In genomic region chr3:117954131-117954530, GRCh38 we compare ENCODE assay signal across 28 cellular contexts.
"Had no signal": no experiment of that assay in that cellular context is flagged by ENCODE, and none has a peak within 500 bp of the region (broad histone marks: within the 10 kb centered on the region; RNA-seq: fewer than 3 reads in every experiment).

No MANE protein-coding gene starts in this region.

- H3K4me1 ChIP-seq: parathyroid adenoma, psoas muscle, right lobe of liver, sigmoid colon, stomach, thyroid gland, tibial nerve, upper lobe of right lung, uterus had no signal

- H3K27me3 Mint-ChIP-seq: progenitor cell of endocrine pancreas; stimulated activated naive B cell treated with anti-CD40 and anti-IgM and Interleukin-4, amounts not matched to agents 10 μg/mL and 1 μg/mL and 100 μg/mL, for 72 hours; stimulated activated naive CD8-positive, alpha-beta T cell treated with anti-CD3 and anti-CD28 coated beads, Interleukin-15, Interleukin-2, amounts not matched to agents 100 ng/mL and 50 ng/mL, for 24 hours; type B pancreatic cell had no signal

- H3K9ac ChIP-seq: neural progenitor cell, parathyroid adenoma had no signal

- H3K9me3 ChIP-seq: ovary, psoas muscle, right lobe of liver, sigmoid colon, stomach, thoracic aorta, thyroid gland, tibial nerve, upper lobe of right lung, uterus had no signal

- H3K36me3 Mint-ChIP-seq: neural progenitor cell; stimulated activated effector memory CD8-positive, alpha-beta T cell treated with anti-CD3 and anti-CD28 coated beads, Interleukin-12 subunit alpha, Interleukin-12 subunit beta, amount 100 ng/mL, for 72 hours; stimulated activated naive B cell treated with anti-CD40 and anti-IgM and Interleukin-4, amounts not matched to agents 10 μg/mL and 1 μg/mL and 100 μg/mL, for 72 hours; type B pancreatic cell had no signal

- H3K27ac ChIP-seq: neural progenitor cell, ovary, parathyroid adenoma, psoas muscle, right lobe of liver, sigmoid colon, stomach, thoracic aorta, thyroid gland, tibial nerve, upper lobe of right lung, uterus had no signal

- ATAC-seq: natural killer cell; psoas muscle; right cardiac atrium; right lobe of liver; stimulated activated effector memory CD8-positive, alpha-beta T cell treated with anti-CD3 and anti-CD28 coated beads, Interleukin-12 subunit alpha, Interleukin-12 subunit beta, amount 100 ng/mL, for 72 hours; stimulated activated naive B cell treated with anti-CD40 and anti-IgM and Interleukin-4, amounts not matched to agents 10 μg/mL and 1 μg/mL and 100 μg/mL, for 72 hours; upper lobe of right lung had no signal

- H2AFZ ChIP-seq: neural progenitor cell, parathyroid adenoma had no signal

- H3K4me2 ChIP-seq: neural progenitor cell had no signal

- H3K36me3 ChIP-seq: neural progenitor cell, ovary, right lobe of liver, sigmoid colon, stomach, thoracic aorta, thyroid gland, tibial nerve, upper lobe of right lung, uterus had no signal

- H3K4me3 Mint-ChIP-seq: natural killer cell; nephron; neural progenitor cell; stimulated activated effector memory CD8-positive, alpha-beta T cell treated with anti-CD3 and anti-CD28 coated beads, Interleukin-12 subunit alpha, Interleukin-12 subunit beta, amount 100 ng/mL, for 72 hours; stimulated activated naive B cell treated with anti-CD40 and anti-IgM and Interleukin-4, amounts not matched to agents 10 μg/mL and 1 μg/mL and 100 μg/mL, for 72 hours; stimulated activated naive CD8-positive, alpha-beta T cell treated with anti-CD3 and anti-CD28 coated beads, Interleukin-15, Interleukin-2, amounts not matched to agents 100 ng/mL and 50 ng/mL, for 24 hours; type B pancreatic cell had no signal

- H3K4me1 Mint-ChIP-seq: natural killer cell; nephron; neural progenitor cell; stimulated activated effector memory CD8-positive, alpha-beta T cell treated with anti-CD3 and anti-CD28 coated beads, Interleukin-12 subunit alpha, Interleukin-12 subunit beta, amount 100 ng/mL, for 72 hours; stimulated activated naive B cell treated with anti-CD40 and anti-IgM and Interleukin-4, amounts not matched to agents 10 μg/mL and 1 μg/mL and 100 μg/mL, for 72 hours had no signal

- H3K4me3 ChIP-seq: neural progenitor cell, ovary, psoas muscle, right lobe of liver, sigmoid colon, stomach, thoracic aorta, thyroid gland, tibial nerve, upper lobe of right lung, uterus had no signal

- H3K27me3 ChIP-seq: neural progenitor cell, ovary, right lobe of liver, sigmoid colon, stomach, thyroid gland, tibial nerve, upper lobe of right lung, uterus had no signal

- DNase-seq: natural killer cell; occipital lobe; ovary; posterior cingulate gyrus; psoas muscle; right cardiac atrium; right lobe of liver; sigmoid colon; small intestine; stimulated activated CD4-positive, alpha-beta T cell treated with anti-CD3 and anti-CD28 coated beads, Interleukin-15, amount 100 ng/mL, for 24 hours; stimulated activated CD4-positive, alpha-beta T cell treated with anti-CD3 and anti-CD28 coated beads, Interleukin-2, amount 100 ng/mL, for 24 hours; stimulated activated CD4-positive, alpha-beta T cell treated with anti-CD3 and anti-CD28 coated beads, Interleukin-2, amount 100 ng/mL, for 48 hours; stimulated activated CD4-positive, alpha-beta T cell treated with anti-CD3 and anti-CD28 coated beads, Interleukin-4, amount 100 ng/mL, for 24 hours; stimulated activated naive B cell treated with anti-CD40 and anti-IgM and Interleukin-4, amounts not matched to agents 10 μg/mL and 1 μg/mL and 100 μg/mL, for 72 hours; stimulated activated naive CD4-positive, alpha-beta T cell treated with Interleukin-2 at 50 U/mL for 16 hours; stomach; thyroid gland; upper lobe of right lung; uterus had no signal

- H3K9me3 Mint-ChIP-seq: neural progenitor cell had no signal

- H3K27ac Mint-ChIP-seq: natural killer cell; nephron; neural progenitor cell; progenitor cell of endocrine pancreas; stimulated activated effector memory CD8-positive, alpha-beta T cell treated with anti-CD3 and anti-CD28 coated beads, Interleukin-12 subunit alpha, Interleukin-12 subunit beta, amount 100 ng/mL, for 72 hours; stimulated activated naive B cell treated with anti-CD40 and anti-IgM and Interleukin-4, amounts not matched to agents 10 μg/mL and 1 μg/mL and 100 μg/mL, for 72 hours; stimulated activated naive CD8-positive, alpha-beta T cell treated with anti-CD3 and anti-CD28 coated beads, Interleukin-15, Interleukin-2, amounts not matched to agents 100 ng/mL and 50 ng/mL, for 24 hours; type B pancreatic cell had no signal
